ENCODE assay signal across 2 cellular contexts in the genomic region with DNA sequence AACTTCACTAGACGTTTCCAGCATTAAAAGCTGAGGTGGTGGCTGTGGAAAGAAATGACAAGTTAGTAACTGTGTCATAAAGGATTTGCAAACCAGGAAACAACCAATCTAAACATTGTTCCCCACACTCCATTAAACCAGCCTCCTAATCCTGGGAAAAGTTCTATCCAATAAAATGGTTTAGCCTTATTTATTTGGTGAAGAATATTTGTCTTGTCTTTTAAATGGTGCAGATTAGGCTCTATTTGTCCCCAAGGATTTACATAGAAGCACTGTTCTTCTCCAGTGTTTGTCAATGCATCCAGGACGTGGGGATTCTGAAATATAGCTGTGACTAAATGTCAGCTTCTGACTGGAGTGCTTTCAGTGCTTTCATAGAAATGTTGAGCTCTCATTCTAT.
TF ChIP-seq lines count a peak whose summit lies in the region.

No MANE protein-coding gene starts in this region.

TF ChIP-seq in IMR-90, 13 proteins besides CTCF, POLR2A, EP300 and RAD21 (continued from another document):
- TF ChIP-seq, protein P1, sequence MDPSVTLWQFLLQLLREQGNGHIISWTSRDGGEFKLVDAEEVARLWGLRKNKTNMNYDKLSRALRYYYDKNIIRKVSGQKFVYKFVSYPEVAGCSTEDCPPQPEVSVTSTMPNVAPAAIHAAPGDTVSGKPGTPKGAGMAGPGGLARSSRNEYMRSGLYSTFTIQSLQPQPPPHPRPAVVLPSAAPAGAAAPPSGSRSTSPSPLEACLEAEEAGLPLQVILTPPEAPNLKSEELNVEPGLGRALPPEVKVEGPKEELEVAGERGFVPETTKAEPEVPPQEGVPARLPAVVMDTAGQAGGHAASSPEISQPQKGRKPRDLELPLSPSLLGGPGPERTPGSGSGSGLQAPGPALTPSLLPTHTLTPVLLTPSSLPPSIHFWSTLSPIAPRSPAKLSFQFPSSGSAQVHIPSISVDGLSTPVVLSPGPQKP (IDR thresholded peaks at IDR 0.05; ENCODE audit: borderline replicate concordance, low read depth, low read length), result no peak
- no peak for TF ChIP-seq RFX5 (IDR thresholded peaks at IDR 0.05; ENCODE audit: low read depth, low read length)
- TF ChIP-seq CEBPB (IDR thresholded peaks at IDR 0.05; ENCODE audit: low read depth, low read length), result no peak
- TF ChIP-seq, protein P2, sequence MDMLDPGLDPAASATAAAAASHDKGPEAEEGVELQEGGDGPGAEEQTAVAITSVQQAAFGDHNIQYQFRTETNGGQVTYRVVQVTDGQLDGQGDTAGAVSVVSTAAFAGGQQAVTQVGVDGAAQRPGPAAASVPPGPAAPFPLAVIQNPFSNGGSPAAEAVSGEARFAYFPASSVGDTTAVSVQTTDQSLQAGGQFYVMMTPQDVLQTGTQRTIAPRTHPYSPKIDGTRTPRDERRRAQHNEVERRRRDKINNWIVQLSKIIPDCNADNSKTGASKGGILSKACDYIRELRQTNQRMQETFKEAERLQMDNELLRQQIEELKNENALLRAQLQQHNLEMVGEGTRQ (IDR thresholded peaks at IDR 0.05; ENCODE audit: low read depth, low read length), result no peak
- no peak for TF ChIP-seq MAFK (IDR thresholded peaks at IDR 0.05; ENCODE audit: low read depth, low read length)
- TF ChIP-seq BHLHE40 (IDR thresholded peaks at IDR 0.05; ENCODE audit: low read depth, low read length), result no peak
- no peak for TF ChIP-seq NFE2L2 (IDR thresholded peaks at IDR 0.05; ENCODE audit: low read depth, low read length)
TF ChIP-seq in IMR-90: peak in this region for 0.

TF ChIP-seq in GM23338, 12 proteins besides CTCF, POLR2A, EP300 and RAD21 (continued from another document):
- TF ChIP-seq, protein P3, sequence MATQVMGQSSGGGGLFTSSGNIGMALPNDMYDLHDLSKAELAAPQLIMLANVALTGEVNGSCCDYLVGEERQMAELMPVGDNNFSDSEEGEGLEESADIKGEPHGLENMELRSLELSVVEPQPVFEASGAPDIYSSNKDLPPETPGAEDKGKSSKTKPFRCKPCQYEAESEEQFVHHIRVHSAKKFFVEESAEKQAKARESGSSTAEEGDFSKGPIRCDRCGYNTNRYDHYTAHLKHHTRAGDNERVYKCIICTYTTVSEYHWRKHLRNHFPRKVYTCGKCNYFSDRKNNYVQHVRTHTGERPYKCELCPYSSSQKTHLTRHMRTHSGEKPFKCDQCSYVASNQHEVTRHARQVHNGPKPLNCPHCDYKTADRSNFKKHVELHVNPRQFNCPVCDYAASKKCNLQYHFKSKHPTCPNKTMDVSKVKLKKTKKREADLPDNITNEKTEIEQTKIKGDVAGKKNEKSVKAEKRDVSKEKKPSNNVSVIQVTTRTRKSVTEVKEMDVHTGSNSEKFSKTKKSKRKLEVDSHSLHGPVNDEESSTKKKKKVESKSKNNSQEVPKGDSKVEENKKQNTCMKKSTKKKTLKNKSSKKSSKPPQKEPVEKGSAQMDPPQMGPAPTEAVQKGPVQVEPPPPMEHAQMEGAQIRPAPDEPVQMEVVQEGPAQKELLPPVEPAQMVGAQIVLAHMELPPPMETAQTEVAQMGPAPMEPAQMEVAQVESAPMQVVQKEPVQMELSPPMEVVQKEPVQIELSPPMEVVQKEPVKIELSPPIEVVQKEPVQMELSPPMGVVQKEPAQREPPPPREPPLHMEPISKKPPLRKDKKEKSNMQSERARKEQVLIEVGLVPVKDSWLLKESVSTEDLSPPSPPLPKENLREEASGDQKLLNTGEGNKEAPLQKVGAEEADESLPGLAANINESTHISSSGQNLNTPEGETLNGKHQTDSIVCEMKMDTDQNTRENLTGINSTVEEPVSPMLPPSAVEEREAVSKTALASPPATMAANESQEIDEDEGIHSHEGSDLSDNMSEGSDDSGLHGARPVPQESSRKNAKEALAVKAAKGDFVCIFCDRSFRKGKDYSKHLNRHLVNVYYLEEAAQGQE (IDR thresholded peaks at IDR 0.05; ENCODE audit: unreplicated experiment), result no peak
